ENCODE assay signal across 20 cellular contexts in genomic region chr11:94873910-94874575, GRCh38.
DNase-seq lines count a peak whose midpoint lies in the region; ATAC-seq and TF ChIP-seq lines count a peak whose summit lies in the region.
"Had no signal": no experiment of that assay in that cellular context is flagged by ENCODE, and none has a peak within 500 bp of the region (broad histone marks: within the 10 kb centered on the region; RNA-seq: fewer than 3 reads in every experiment).

No MANE protein-coding gene starts in this region.

- intact Hi-C loops in IMR-90 (cut with micrococcal nuclease) = no loop called here
- intact Hi-C loops in left ventricle myocardium superior (cut with micrococcal nuclease) = no loop called here

- no peak for TF ChIP-seq RAD21 in IMR-90 (IDR thresholded peaks at IDR 0.05; ENCODE audit: low read length)

- no peak overlapping the region for H3K9ac ChIP-seq in IMR-90 (ENCODE audit: low read depth, low read length)
- peak overlapping the region in 2 of 3 donors; percentile 8 to 47 for H3K9ac ChIP-seq in skeletal muscle tissue (ENCODE audit: low read depth in 1 of 3, low read length in 3 of 3)
- H3K9ac ChIP-seq: neural progenitor cell had no signal

- POLR2A ChIA-PET in IMR-90 (lab: Charles Lee; ENCODE audit: unreplicated experiment) = no interaction called here

- CTCF ChIA-PET in IMR-90 (lab: Yijun Ruan, JAX) = no interaction called here

- ATAC-seq in IMR-90 (ENCODE audit: low read depth) (no peak), left ventricle myocardium superior (peak; percentile 51)
- ATAC-seq: activated CD8-positive, alpha-beta memory T cell treated with anti-CD3 and anti-CD28 coated beads, Interleukin-2, amount 10 ng/mL, durations not matched to agents 7 days and 5 days; activated T-helper 17 cell treated with anti-CD3 and anti-CD28 coated beads, Interleukin-2, amount 50 U/mL, for 72 hours; left lung had no signal

- H3K9me1 ChIP-seq in IMR-90 (ENCODE audit: insufficient read depth, low read length) = peaks cover 17% of the 10 kb centered on the region

- H4K5ac ChIP-seq in IMR-90 (ENCODE audit: low read depth, low read length) = no peak overlapping the region

- dilution Hi-C loops in IMR-90 (cut with HindIII; ENCODE audit: low sequenced_read_pairs, unreplicated experiment) = no loop called here

- no peak overlapping the region for H3K27ac ChIP-seq in IMR-90 (ENCODE audit: insufficient read depth, low read length)
- H3K27ac ChIP-seq in skeletal muscle tissue (ENCODE audit: low read depth, low read length) = no peak overlapping the region
- H3K27ac ChIP-seq: left lung, neural progenitor cell had no signal

- no peak overlapping the region for H4K8ac ChIP-seq in IMR-90 (ENCODE audit: low read depth in 2 of 2, low read length in 2 of 2)

- no peak overlapping the region for H2AFZ ChIP-seq in IMR-90 (replicated peaks; ENCODE audit: low read length, poor library complexity)
- H2AFZ ChIP-seq: neural progenitor cell had no signal

- no peak for TF ChIP-seq POLR2A in IMR-90 (IDR thresholded peaks at IDR 0.05; ENCODE audit: low read depth, low read length)

- no peak overlapping the region for H2BK15ac ChIP-seq in IMR-90 (ENCODE audit: low read depth, low read length)

- H3K4me1 ChIP-seq in IMR-90 (ENCODE audit: control insufficient read depth, insufficient read depth, low read length) (peaks cover 17% of the 10 kb centered on the region), skeletal muscle tissue (ENCODE audit: control insufficient read depth in 3 of 3, insufficient read depth in 3 of 3, low read length in 3 of 3) (peaks cover 17 to 20% (median 20%) of the 10 kb centered on the region in 3 donors)
- H3K4me1 ChIP-seq: neural progenitor cell had no signal

- WGBS in IMR-90 (ENCODE audit: extremely low coverage in 2 of 2, insufficient read length in 1 of 2), 2 experiments = no CpG with 5 or more reads among the region's 5 CpGs

- no peak overlapping the region for H3K4me3 ChIP-seq in IMR-90 (ENCODE audit: insufficient read depth, low read depth, low read length)
- H3K4me3 ChIP-seq in skeletal muscle tissue (ENCODE audit: low read length in 3 of 3) = no peak overlapping the region
- H3K4me3 ChIP-seq: left lung, neural progenitor cell had no signal

- H3K56ac ChIP-seq in IMR-90 (ENCODE audit: extremely low read depth, insufficient read depth, low read length) = no peak overlapping the region

- H3K36me3 ChIP-seq in IMR-90 (ENCODE audit: control insufficient read depth, insufficient read depth, low read length) (peaks cover 62% of the 10 kb centered on the region), skeletal muscle tissue (ENCODE audit: control insufficient read depth in 3 of 3, insufficient read depth in 3 of 3, low read length in 3 of 3) (peaks cover 47 to 88% (median 82%) of the 10 kb centered on the region in 3 donors)

- in situ Hi-C loops in IMR-90 (cut with MboI; ENCODE audit: low sequenced_read_pairs) = no loop called here

- H3K4ac ChIP-seq in IMR-90 (ENCODE audit: low read depth, low read length) = no peak overlapping the region

- H3K14ac ChIP-seq in IMR-90 (replicated peaks; ENCODE audit: low read depth, low read length) = no peak overlapping the region

- no peak overlapping the region for H3K18ac ChIP-seq in IMR-90 (ENCODE audit: low read depth, low read length)

- H2BK120ac ChIP-seq in IMR-90 (ENCODE audit: low read depth, low read length) = no peak overlapping the region

- no peak overlapping the region for H4K91ac ChIP-seq in IMR-90 (ENCODE audit: insufficient read depth, low read depth, low read length)

- H3K4me2 ChIP-seq in IMR-90 (ENCODE audit: low read depth, low read length) = no peak overlapping the region
- H3K4me2 ChIP-seq: neural progenitor cell had no signal

- H2BK5ac ChIP-seq in IMR-90 (ENCODE audit: low read depth, low read length, poor library complexity, severe bottlenecking) = no peak overlapping the region

- no peak overlapping the region for H2AK9ac ChIP-seq in IMR-90 (replicated peaks; ENCODE audit: low read depth, low read length, poor library complexity)

- no peak overlapping the region for H3K23ac ChIP-seq in IMR-90 (ENCODE audit: low read depth, low read length)

- DNase-seq in IMR-90 = no peak
- peak; percentile 2 for DNase-seq in central memory CD4-positive, alpha-beta T cell
- peak; percentile 35 for DNase-seq in left ventricle myocardium superior
- no peak for DNase-seq in hippocampal formation (lab: John Stamatoyannopoulos, UW)
- no peak for DNase-seq in HCEC 1CT
- no peak for DNase-seq in activated gamma-delta T cell (lab: John Stamatoyannopoulos, UW)
- DNase-seq: activated CD4-positive, alpha-beta T cell treated with anti-CD3 and anti-CD28 coated beads for 4 hours; activated CD8-positive, alpha-beta memory T cell treated with anti-CD3 and anti-CD28 coated beads, Interleukin-2, amount 10 ng/mL, durations not matched to agents 7 days and 5 days; CD4-positive, alpha-beta T cell; DMS153; GDM1; left lung; MM.1S; NCI-H1436 treated with DMSO at 0.1 percent for 48 hours; NCI-H2171 treated with DMSO at 0.1 percent for 48 hours; SHP77; stimulated activated CD4-positive, alpha-beta T cell treated with anti-CD3 and anti-CD28 coated beads, Interleukin-15, amount 100 ng/mL, for 24 hours had no signal

- no peak overlapping the region for H2BK20ac ChIP-seq in IMR-90 (ENCODE audit: low read depth, low read length)

- peaks cover 9 to 32% of the 10 kb centered on the region in 2 experiments; a peak in 3 of 4 replicates for H3K79me1 ChIP-seq in IMR-90 (ENCODE audit: low read depth in 1 of 2, low read length in 2 of 2)

- H3K27me3 ChIP-seq in IMR-90 (ENCODE audit: control insufficient read depth, insufficient read depth, low read length) (no peaks in the 10 kb centered on the region), skeletal muscle tissue (ENCODE audit: control insufficient read depth in 3 of 3, insufficient read depth in 3 of 3, low read length in 3 of 3) (no peaks in the 10 kb centered on the region)
- H3K27me3 ChIP-seq: left lung, neural progenitor cell had no signal

- H3K9me3 ChIP-seq in IMR-90 (ENCODE audit: control insufficient read depth, insufficient read depth, low read length) = no peaks in the 10 kb centered on the region
- H3K9me3 ChIP-seq in skeletal muscle tissue (ENCODE audit: control insufficient read depth in 3 of 3, low read length in 3 of 3) = no peaks in the 10 kb centered on the region
- H3K9me3 ChIP-seq: left lung had no signal

- TF ChIP-seq CTCF in IMR-90 (conservative IDR thresholded peaks at IDR 0.05; ENCODE audit: low read depth, low read length) = no peak

- H4K20me1 ChIP-seq in IMR-90 (ENCODE audit: insufficient read depth, low read length) = no peaks in the 10 kb centered on the region

- TSS peak; percentile 17 for BruUV-seq in IMR-90 (replicated peaks; lab: Mats Ljungman, UMichigan)

- H2AK5ac ChIP-seq in IMR-90 (ENCODE audit: low read depth, low read length) = no peak overlapping the region

TF ChIP-seq in IMR-90, 13 proteins besides CTCF, POLR2A, EP300 and RAD21:
- TF ChIP-seq CEBPB (IDR thresholded peaks at IDR 0.05; ENCODE audit: low read depth, low read length) (no peak), MAZ (IDR thresholded peaks at IDR 0.05; ENCODE audit: borderline replicate concordance, low read depth, low read length) (no peak), MAFK (IDR thresholded peaks at IDR 0.05; ENCODE audit: low read depth, low read length) (no peak), FOS (IDR thresholded peaks at IDR 0.05; ENCODE audit: low read depth, low read length) (no peak), RCOR1 (IDR thresholded peaks at IDR 0.05; ENCODE audit: insufficient replicate concordance, low read length) (no peak), SMC3 (IDR thresholded peaks at IDR 0.05; ENCODE audit: low read depth, low read length) (no peak), ELK1 (IDR thresholded peaks at IDR 0.05; ENCODE audit: borderline replicate concordance, low read depth, low read length) (no peak), CHD1 (IDR thresholded peaks at IDR 0.05; ENCODE audit: low read depth, low read length) (no peak), NFE2L2 (IDR thresholded peaks at IDR 0.05; ENCODE audit: low read depth, low read length) (no peak), MXI1 (IDR thresholded peaks at IDR 0.05; ENCODE audit: borderline replicate concordance, low read depth, low read length) (no peak), RFX5 (IDR thresholded peaks at IDR 0.05; ENCODE audit: low read depth, low read length) (no peak), BHLHE40 (IDR thresholded peaks at IDR 0.05; ENCODE audit: low read depth, low read length) (no peak)
- TF ChIP-seq, protein P1, sequence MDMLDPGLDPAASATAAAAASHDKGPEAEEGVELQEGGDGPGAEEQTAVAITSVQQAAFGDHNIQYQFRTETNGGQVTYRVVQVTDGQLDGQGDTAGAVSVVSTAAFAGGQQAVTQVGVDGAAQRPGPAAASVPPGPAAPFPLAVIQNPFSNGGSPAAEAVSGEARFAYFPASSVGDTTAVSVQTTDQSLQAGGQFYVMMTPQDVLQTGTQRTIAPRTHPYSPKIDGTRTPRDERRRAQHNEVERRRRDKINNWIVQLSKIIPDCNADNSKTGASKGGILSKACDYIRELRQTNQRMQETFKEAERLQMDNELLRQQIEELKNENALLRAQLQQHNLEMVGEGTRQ (IDR thresholded peaks at IDR 0.05; ENCODE audit: low read depth, low read length) = no peak

Comparison
In these comparisons a context has a peak if more than half of its experiments do, and no peak if none do; other contexts are left out.
1. DNase-seq: peak in central memory CD4-positive, alpha-beta T cell (single experiment) and left ventricle myocardium superior (single experiment); none in IMR-90 (single experiment), hippocampal formation (0 of 2), HCEC 1CT (single experiment) and activated gamma-delta T cell (single experiment).